In genomic region chr11:118243161-118243560, GRCh38 we compare ENCODE assay signal across 25 cellular contexts. TPM values are rescaled to one million over a fixed set of nuclear protein-coding genes. Genes with fewer than 3 reads are reported as not detected.
DNase-seq lines count a peak whose midpoint lies in the region; ATAC-seq, FAIRE-seq and TF ChIP-seq lines count a peak whose summit lies in the region.
"Had no signal": no experiment of that assay in that cellular context is flagged by ENCODE, and none has a peak within 500 bp of the region (broad histone marks: within the 10 kb centered on the region; RNA-seq: fewer than 3 reads in every experiment).

No MANE protein-coding gene starts in this region.

- CTCF ChIA-PET in H1 (lab: Charles Lee; ENCODE audit: partially characterized antibody) = interaction anchor here (2.0 kb wide), 1 partner anchor 72 kb away, joined by 9 read pairs; no protein-coding TSS in a partner anchor

- no peak for ATAC-seq in activated T-cell treated with anti-CD3 and anti-CD28 coated beads, Interleukin-2, amount 50 U/mL, for 72 hours (replicated peaks in 1 of 2)
- no peak for ATAC-seq in T-helper 17 cell
- ATAC-seq in stimulated activated naive CD8-positive, alpha-beta T cell treated with anti-CD3 and anti-CD28 coated beads, Interleukin-15, amount 100 ng/mL, for 72 hours = no peak
- no peak for ATAC-seq in HG03571 (IDR thresholded peaks at IDR 0.05; ENCODE audit: unreplicated experiment)
- ATAC-seq: activated CD4-positive, CD25-positive, alpha-beta regulatory T cell treated with anti-CD3 and anti-CD28 coated beads, Interleukin-2, amount 50 U/mL, for 24 hours; HCT116; Panc1 had no signal

- TF ChIP-seq POLR2A in H1 (IDR thresholded peaks at IDR 0.05; ENCODE audit: control extremely low read depth in 1 of 2, low read depth in 2 of 2, low read length in 2 of 2) = no peak

- H3K4me1 ChIP-seq in H1 (replicated peaks in 1 of 4; ENCODE audit: control insufficient read depth in 3 of 4, insufficient read depth in 4 of 4, low read length in 3 of 4) = peaks cover 0 to 6% (median 0%) of the 10 kb centered on the region in 4 experiments; a peak in 4 of 7 replicates
- H3K4me1 ChIP-seq: prostate gland, SJCRH30 had no signal

- H3K4me2 ChIP-seq in H1 (ENCODE audit: insufficient read depth in 1 of 2, low read depth in 2 of 2, low read length in 2 of 2) = peak overlapping the region in 1 of 2 experiments; percentile 31; a peak in 1 of 4 replicates

- no peak overlapping the region for H3K4ac ChIP-seq in H1 (replicated peaks; ENCODE audit: insufficient read length, low read depth, low read length)

- no peaks in the 10 kb centered on the region for H3K9me3 ChIP-seq in T-helper 17 cell (ENCODE audit: control insufficient read depth, low read length, poor library complexity, severe bottlenecking)
- H3K9me3 ChIP-seq in H1 (ENCODE audit: insufficient read depth in 2 of 2, low read depth in 1 of 2, low read length in 1 of 2) = no peaks in the 10 kb centered on the region
- H3K9me3 ChIP-seq: adrenal gland, prostate gland, SJCRH30 had no signal

- WGBS in H1 (ENCODE audit: extremely low coverage in 1 of 2, insufficient coverage in 1 of 2, insufficient read length in 1 of 2, insufficient replicate concordance in 2 of 2, low coverage in 1 of 2, low lambda C conversion rate in 2 of 2, missing lambda C conversion rate in 1 of 2), 2 experiments = 70% methylated on average over 8 of the region's 8 CpGs; no CpG with 5 or more reads in 1 of the 2 experiments

- H3K79me2 ChIP-seq in H1 (ENCODE audit: control insufficient read depth in 1 of 2, insufficient read depth in 2 of 2, low read length in 2 of 2) = no peaks in the 10 kb centered on the region

- in situ Hi-C loops in ACHN (cut with HindIII; ENCODE audit: low pct_ligation_motif_present, low pct_unique_long_range_greater_than_20kb, low sequenced_read_pairs) = no loop called here

- no peak overlapping the region for H2AK5ac ChIP-seq in H1 (ENCODE audit: low read depth, low read length)

- TF ChIP-seq EP300 in H1 (IDR thresholded peaks at IDR 0.05; ENCODE audit: borderline replicate concordance in 1 of 2, low read depth in 2 of 2, low read length in 2 of 2) = no peak

- peaks cover 17 to 54% of the 10 kb centered on the region in 2 donors for H3K36me3 Mint-ChIP-seq in activated T-cell treated with anti-CD3 and anti-CD28 coated beads, Interleukin-2, amount 50 U/mL, for 72 hours (ENCODE audit: insufficient read depth in 2 of 2)
- peaks cover 9% of the 10 kb centered on the region for H3K36me3 Mint-ChIP-seq in T-helper 17 cell (ENCODE audit: low read depth)

- H2BK120ac ChIP-seq in H1 (replicated peaks; ENCODE audit: low read depth, low read length) = no peak overlapping the region

- peak overlapping the region; percentile 88 for H3K27ac Mint-ChIP-seq in activated T-cell treated with anti-CD3 and anti-CD28 coated beads, Interleukin-2, amount 50 U/mL, for 72 hours
- H3K27ac Mint-ChIP-seq in T-helper 17 cell = peak overlapping the region; percentile 97
- peak overlapping the region; percentile 88 to 100 for H3K27ac Mint-ChIP-seq in stimulated activated naive CD8-positive, alpha-beta T cell treated with anti-CD3 and anti-CD28 coated beads, Interleukin-15, amount 100 ng/mL, for 72 hours
- H3K27ac Mint-ChIP-seq: nephron progenitor cell had no signal

- no peak overlapping the region for H2BK5ac ChIP-seq in H1 (ENCODE audit: low read depth, low read length)

- H3K79me1 ChIP-seq in H1 (ENCODE audit: low read depth, low read length) = no peaks in the 10 kb centered on the region

- no peak overlapping the region for H3K27ac ChIP-seq in H1 (ENCODE audit: low read depth, low read length)
- H3K27ac ChIP-seq: adrenal gland, SJCRH30 had no signal

- no peak overlapping the region for H3K18ac ChIP-seq in H1 (ENCODE audit: extremely low read depth, low read length)

- peaks cover 98% of the 10 kb centered on the region for H3K4me1 Mint-ChIP-seq in activated T-cell treated with anti-CD3 and anti-CD28 coated beads, Interleukin-2, amount 50 U/mL, for 72 hours (ENCODE audit: low read depth)
- H3K4me1 Mint-ChIP-seq in T-helper 17 cell = peaks cover 82% of the 10 kb centered on the region
- H3K4me1 Mint-ChIP-seq in stimulated activated naive CD8-positive, alpha-beta T cell treated with anti-CD3 and anti-CD28 coated beads, Interleukin-15, amount 100 ng/mL, for 72 hours = peaks cover 82% of the 10 kb centered on the region
- H3K4me1 Mint-ChIP-seq: nephron progenitor cell had no signal

- H3K4me3 Mint-ChIP-seq in activated T-cell treated with anti-CD3 and anti-CD28 coated beads, Interleukin-2, amount 50 U/mL, for 72 hours = peak overlapping the region; percentile 80 to 81
- H3K4me3 Mint-ChIP-seq in T-helper 17 cell = peak overlapping the region; percentile 81
- peak overlapping the region; percentile 50 to 61 for H3K4me3 Mint-ChIP-seq in stimulated activated naive CD8-positive, alpha-beta T cell treated with anti-CD3 and anti-CD28 coated beads, Interleukin-15, amount 100 ng/mL, for 72 hours
- H3K4me3 Mint-ChIP-seq: nephron progenitor cell had no signal

- no peaks in the 10 kb centered on the region for H3K27me3 Mint-ChIP-seq in activated T-cell treated with anti-CD3 and anti-CD28 coated beads, Interleukin-2, amount 50 U/mL, for 72 hours (ENCODE audit: low read depth)
- H3K27me3 Mint-ChIP-seq in T-helper 17 cell = no peaks in the 10 kb centered on the region
- H3K27me3 Mint-ChIP-seq in stimulated activated naive CD8-positive, alpha-beta T cell treated with anti-CD3 and anti-CD28 coated beads, Interleukin-15, amount 100 ng/mL, for 72 hours = no peaks in the 10 kb centered on the region

- peaks cover 0 to 8% (median 0%) of the 10 kb centered on the region in 4 experiments; a peak in 3 of 7 replicates for H3K27me3 ChIP-seq in H1 (replicated peaks in 1 of 4; ENCODE audit: control insufficient read depth in 3 of 4, extremely low read depth in 1 of 4, insufficient read depth in 3 of 4, low read length in 3 of 4)
- H3K27me3 ChIP-seq: SJCRH30 had no signal

- H2BK20ac ChIP-seq in H1 (ENCODE audit: low read length) = no peak overlapping the region

- H3K23me2 ChIP-seq in H1 (ENCODE audit: low read depth, low read length) = no peaks in the 10 kb centered on the region; the same call in 1 of the 2 replicates

- H4K20me1 ChIP-seq in H1 (replicated peaks in 1 of 2; ENCODE audit: control insufficient read depth in 1 of 2, insufficient read depth in 2 of 2, low read length in 2 of 2) = no peaks in the 10 kb centered on the region

- no peak for TF ChIP-seq RAD21 in H1 (IDR thresholded peaks at IDR 0.05 in 1 of 2, conservative IDR thresholded peaks at IDR 0.05 in 1 of 2; ENCODE audit: low read depth in 2 of 2, low read length in 2 of 2)

- no peaks in the 10 kb centered on the region for H3K36me3 ChIP-seq in H1 (ENCODE audit: control insufficient read depth in 2 of 4, insufficient read depth in 4 of 4, low read length in 3 of 4)
- H3K36me3 ChIP-seq: adrenal gland, prostate gland, SJCRH30 had no signal

- H4K5ac ChIP-seq in H1 (ENCODE audit: insufficient read length, low read depth, low read length) = no peak overlapping the region

- H3K56ac ChIP-seq in H1 (replicated peaks; ENCODE audit: insufficient read length, low read depth, low read length) = no peak overlapping the region

- no peak overlapping the region for H4K8ac ChIP-seq in H1 (ENCODE audit: extremely low read depth, insufficient read depth, low read length)

- H3K9ac ChIP-seq in H1 (replicated peaks in 1 of 4; ENCODE audit: extremely low read depth in 1 of 4, low read depth in 3 of 4, low read length in 3 of 4) = no peak overlapping the region; a peak in 1 of 7 replicates

- POLR2A ChIA-PET in H1 (lab: Charles Lee; ENCODE audit: partially characterized antibody) = no interaction called here

- no peak for DNase-seq in activated T-cell treated with anti-CD3 and anti-CD28 coated beads, Interleukin-2, amount 50 U/mL, for 72 hours
- no peak for DNase-seq in activated T-cell treated with anti-CD3 and anti-CD28 coated beads, Interleukin-2, amount 50 U/mL, for 1 hour
- DNase-seq in T-helper 17 cell (no peak), H1 (ENCODE audit: low read depth in 1 of 2, low spot score in 2 of 2) (no peak), iPS-NIHi7 (ENCODE audit: extremely low spot score) (no peak), ACHN (no peak)
- DNase-seq in stimulated activated naive CD8-positive, alpha-beta T cell treated with anti-CD3 and anti-CD28 coated beads, Interleukin-15, amount 100 ng/mL, for 72 hours = no peak
- DNase-seq: adrenal gland, dermis blood vessel endothelial cell, DMS79 treated with DMSO at 0.1 percent for 48 hours, hypothalamus, kidney glomerular epithelial cell, NCI-H1694, NCI-H748 treated with DMSO at 0.1 percent for 48 hours, nephron progenitor cell, SJCRH30, T1000 had no signal

- H2BK12ac ChIP-seq in H1 (ENCODE audit: low read depth, low read length) = peak overlapping the region; percentile 85

- no peak for FAIRE-seq in H1 (lab: Jason Lieb, UNC)
- FAIRE-seq: bronchial epithelial cell, frontal cortex had no signal

- no peak for TF ChIP-seq CTCF in H1 (IDR thresholded peaks at IDR 0.05; ENCODE audit: control extremely low read depth in 1 of 3, insufficient read depth in 1 of 3, low read depth in 1 of 3, low read length in 3 of 3)

- H2AFZ ChIP-seq in H1 (ENCODE audit: low read length) = 0 out of 2 replicates have a peak overlapping the region, but pooled peaks have one; percentile 58

- H3K14ac ChIP-seq in H1 (ENCODE audit: insufficient read length) = no peak overlapping the region

- H2BK15ac ChIP-seq in H1 (ENCODE audit: low read length) = no peak overlapping the region

- no peak overlapping the region for H3K23ac ChIP-seq in H1 (ENCODE audit: insufficient read length)

- H3K4me3 ChIP-seq in H1 (ENCODE audit: extremely low read depth in 1 of 4, insufficient read depth in 2 of 4, low read depth in 3 of 4, low read length in 4 of 4) = no peak overlapping the region
- H3K4me3 ChIP-seq: adrenal gland, prostate gland, SJCRH30 had no signal

- no peak overlapping the region for H4K91ac ChIP-seq in H1 (replicated peaks; ENCODE audit: insufficient read length, low read length)

- peaks cover 0 to 2% of the 10 kb centered on the region in 2 donors for H3K9me3 Mint-ChIP-seq in activated T-cell treated with anti-CD3 and anti-CD28 coated beads, Interleukin-2, amount 50 U/mL, for 72 hours
- H3K9me3 Mint-ChIP-seq in stimulated activated naive CD8-positive, alpha-beta T cell treated with anti-CD3 and anti-CD28 coated beads, Interleukin-15, amount 100 ng/mL, for 72 hours = no peaks in the 10 kb centered on the region
- H3K9me3 Mint-ChIP-seq: nephron progenitor cell had no signal

RNA-seq across cellular contexts. Expression of gene MPZL3, which starts 9.0 kb away (rescaled TPM):
- total RNA-seq in activated T-cell treated with anti-CD3 and anti-CD28 coated beads, Interleukin-2, amount 50 U/mL, for 72 hours = 10 to 100 TPM; 71.3 to 76.3 TPM
- total RNA-seq in T-helper 17 cell = 10 to 100 TPM; 24.5 to 26.4 TPM
- total RNA-seq in H1 (2021; fragmentation: NEBNext Ultra II Directional; extraction: Animal tissue kit (Norgen Biotek cat#: 25700)) = 3.3 and 3.9 TPM in 2 replicates
- 1.1 and 1.2 TPM in 2 replicates for polyA plus RNA-seq in H1 (2011; rRNA removed)
- polyA plus RNA-seq in H1 (2011; cell fraction: cytosol; rRNA removed) = 1.6 TPM
- 0.83 TPM for polyA plus RNA-seq in H1 (2011; cell fraction: nucleus; rRNA removed)
- 1.6 to 2.3 TPM (median 1.8 TPM) in 4 replicates for polyA plus RNA-seq in H1 (2012, experiment 1 of 2)
- 0.66 TPM for polyA plus RNA-seq in H1 (2012, experiment 2 of 2)
- polyA plus RNA-seq in H1 (2013, experiment 1 of 2) = 2.4 TPM
- 3.2 TPM for polyA plus RNA-seq in H1 (2013, experiment 2 of 2)
- polyA minus RNA-seq in H1 (2011; rRNA and poly(A)+ RNA removed) = 5.5 TPM in 2 replicates
- polyA minus RNA-seq in H1 (2011; cell fraction: cytosol; rRNA and poly(A)+ RNA removed) = 2.4 TPM
- 0.80 TPM for polyA minus RNA-seq in H1 (2011; cell fraction: nucleus; rRNA and poly(A)+ RNA removed)

RNA-seq across cellular contexts. Expression of gene JAML, which starts 18.4 kb away (rescaled TPM):
- 100 to 1,000 TPM; 272 to 369 TPM for total RNA-seq in activated T-cell treated with anti-CD3 and anti-CD28 coated beads, Interleukin-2, amount 50 U/mL, for 72 hours
- total RNA-seq in T-helper 17 cell = 10 to 100 TPM; 79.9 to 84.0 TPM
- total RNA-seq in H1 (2021; fragmentation: NEBNext Ultra II Directional; extraction: Animal tissue kit (Norgen Biotek cat#: 25700)) = 0.58 and 0.86 TPM in 2 replicates
- 0.05 and 0.12 TPM in 2 replicates for polyA plus RNA-seq in H1 (2011; rRNA removed)
- 0.08 TPM for polyA plus RNA-seq in H1 (2011; cell fraction: cytosol; rRNA removed)
- polyA plus RNA-seq in H1 (2011; cell fraction: nucleus; rRNA removed) = 0.07 TPM
- 0.32 to 0.98 TPM (median 0.44 TPM) in 4 replicates for polyA plus RNA-seq in H1 (2012, experiment 1 of 2)
- polyA plus RNA-seq in H1 (2012, experiment 2 of 2) = 0.50 TPM
- 0.30 TPM for polyA plus RNA-seq in H1 (2013, experiment 1 of 2)
- polyA plus RNA-seq in H1 (2013, experiment 2 of 2) = 0.39 TPM
- polyA minus RNA-seq in H1 (2011; rRNA and poly(A)+ RNA removed) = 0.03 and 0.17 TPM in 2 replicates
- polyA minus RNA-seq in H1 (2011; cell fraction: cytosol; rRNA and poly(A)+ RNA removed) = not detected
- polyA minus RNA-seq in H1 (2011; cell fraction: nucleus; rRNA and poly(A)+ RNA removed) = 0.70 TPM
- total RNA-seq: bronchial epithelial cell, M059J, SJCRH30 had no signal

RNA-seq across cellular contexts. Expression of gene MPZL2, which starts 20.9 kb away (rescaled TPM):
- 10 to 100 TPM; 10.1 to 12.9 TPM for total RNA-seq in activated T-cell treated with anti-CD3 and anti-CD28 coated beads, Interleukin-2, amount 50 U/mL, for 72 hours
- under 1 TPM; 0.50 to 0.99 TPM for total RNA-seq in T-helper 17 cell
- total RNA-seq in H1 (2021; fragmentation: NEBNext Ultra II Directional; extraction: Animal tissue kit (Norgen Biotek cat#: 25700)) = 2.4 and 2.6 TPM in 2 replicates
- polyA plus RNA-seq in H1 (2011; rRNA removed) = 2.3 and 3.2 TPM in 2 replicates
- polyA plus RNA-seq in H1 (2011; cell fraction: cytosol; rRNA removed) = 2.8 TPM
- 4.4 TPM for polyA plus RNA-seq in H1 (2011; cell fraction: nucleus; rRNA removed)
- 2.4 to 2.9 TPM (median 2.8 TPM) in 4 replicates for polyA plus RNA-seq in H1 (2012, experiment 1 of 2)
- polyA plus RNA-seq in H1 (2012, experiment 2 of 2) = 2.2 TPM
- 4.7 TPM for polyA plus RNA-seq in H1 (2013, experiment 1 of 2)
- 5.6 TPM for polyA plus RNA-seq in H1 (2013, experiment 2 of 2)
- 2.4 and 3.1 TPM in 2 replicates for polyA minus RNA-seq in H1 (2011; rRNA and poly(A)+ RNA removed)
- 2.6 TPM for polyA minus RNA-seq in H1 (2011; cell fraction: cytosol; rRNA and poly(A)+ RNA removed)
- 6.4 TPM for polyA minus RNA-seq in H1 (2011; cell fraction: nucleus; rRNA and poly(A)+ RNA removed)
- total RNA-seq: SJCRH30 had no signal

Comparison
In these comparisons a context has a peak if more than half of its experiments do, and no peak if none do; other contexts are left out.
1. RNA of gene JAML, which starts 18.4 kb away (total RNA-seq): 272 to 369 TPM in activated T-cell treated with anti-CD3 and anti-CD28 coated beads, Interleukin-2, amount 50 U/mL, for 72 hours and 79.9 to 84.0 TPM in T-helper 17 cell; 0.58 to 0.86 TPM in H1; every median in the first group is over 10 times any median in the second.
2. Peak in every context shown above with its lines, with median percentiles within 50 percentile points of each other: H3K27ac Mint-ChIP-seq and H3K4me3 Mint-ChIP-seq.